ENCODE assay signal across 1 cellular context in the genomic region with DNA sequence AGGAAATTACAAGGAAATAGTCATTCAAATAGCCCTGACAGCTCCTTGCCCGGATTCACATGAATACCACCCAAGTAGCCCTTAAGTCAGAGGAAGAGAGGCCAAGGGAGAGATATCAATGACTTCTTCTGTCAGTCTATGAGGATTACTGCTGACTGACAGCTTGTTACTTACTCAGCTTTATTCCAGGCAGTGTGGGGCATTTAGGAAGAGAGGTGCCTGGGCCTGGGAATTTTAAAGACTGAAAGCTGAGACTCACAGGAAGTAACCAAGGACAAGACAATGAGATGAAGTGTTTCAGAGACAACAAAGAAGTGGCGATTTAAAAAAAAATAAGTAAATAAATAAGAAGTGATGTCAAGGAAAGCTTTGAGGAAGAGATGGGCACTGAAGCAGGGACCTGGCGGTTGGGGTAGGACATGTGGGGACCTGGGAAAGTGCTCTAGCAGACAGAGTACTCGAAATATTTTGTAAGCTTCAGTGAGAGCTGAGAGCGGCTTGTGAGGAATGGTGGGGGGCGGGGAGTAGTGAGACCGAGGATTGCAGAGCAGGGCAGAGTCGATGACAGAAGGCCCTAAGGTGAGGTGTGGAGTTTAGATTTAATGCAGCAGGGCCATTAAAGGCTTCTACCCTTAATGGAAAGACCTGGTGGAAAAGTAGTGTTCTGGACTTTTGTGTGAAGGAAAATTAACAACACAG.
TF ChIP-seq lines count a peak whose summit lies in the region.

No MANE protein-coding gene starts in this region.

TF ChIP-seq in HepG2, 621 proteins besides CTCF, POLR2A, EP300 and RAD21:
- TF ChIP-seq TAF15 (IDR thresholded peaks at IDR 0.05; ENCODE audit: low read depth, low read length, poor library complexity, severe bottlenecking) (no peak), ZNF160 (CRISPR knock-in tag; IDR thresholded peaks at IDR 0.05) (no peak), ZNF557 (CRISPR knock-in tag; IDR thresholded peaks at IDR 0.05) (no peak), CBX2 (IDR thresholded peaks at IDR 0.05; ENCODE audit: low read depth, low read length) (no peak), CBX2 (CRISPR knock-in tag; IDR thresholded peaks at IDR 0.05; ENCODE audit: low read depth) (no peak), SRY (CRISPR knock-in tag; IDR thresholded peaks at IDR 0.05) (no peak), ZNF431 (CRISPR knock-in tag; IDR thresholded peaks at IDR 0.05; ENCODE audit: borderline replicate concordance, low read depth) (no peak)
- TF ChIP-seq, protein P1, sequence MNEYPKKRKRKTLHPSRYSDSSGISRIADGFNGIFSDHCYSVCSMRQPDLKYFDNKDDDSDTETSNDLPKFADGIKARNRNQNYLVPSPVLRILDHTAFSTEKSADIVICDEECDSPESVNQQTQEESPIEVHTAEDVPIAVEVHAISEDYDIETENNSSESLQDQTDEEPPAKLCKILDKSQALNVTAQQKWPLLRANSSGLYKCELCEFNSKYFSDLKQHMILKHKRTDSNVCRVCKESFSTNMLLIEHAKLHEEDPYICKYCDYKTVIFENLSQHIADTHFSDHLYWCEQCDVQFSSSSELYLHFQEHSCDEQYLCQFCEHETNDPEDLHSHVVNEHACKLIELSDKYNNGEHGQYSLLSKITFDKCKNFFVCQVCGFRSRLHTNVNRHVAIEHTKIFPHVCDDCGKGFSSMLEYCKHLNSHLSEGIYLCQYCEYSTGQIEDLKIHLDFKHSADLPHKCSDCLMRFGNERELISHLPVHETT (CRISPR knock-in tag; conservative IDR thresholded peaks at IDR 0.05), result no peak
- TF ChIP-seq, protein P2, sequence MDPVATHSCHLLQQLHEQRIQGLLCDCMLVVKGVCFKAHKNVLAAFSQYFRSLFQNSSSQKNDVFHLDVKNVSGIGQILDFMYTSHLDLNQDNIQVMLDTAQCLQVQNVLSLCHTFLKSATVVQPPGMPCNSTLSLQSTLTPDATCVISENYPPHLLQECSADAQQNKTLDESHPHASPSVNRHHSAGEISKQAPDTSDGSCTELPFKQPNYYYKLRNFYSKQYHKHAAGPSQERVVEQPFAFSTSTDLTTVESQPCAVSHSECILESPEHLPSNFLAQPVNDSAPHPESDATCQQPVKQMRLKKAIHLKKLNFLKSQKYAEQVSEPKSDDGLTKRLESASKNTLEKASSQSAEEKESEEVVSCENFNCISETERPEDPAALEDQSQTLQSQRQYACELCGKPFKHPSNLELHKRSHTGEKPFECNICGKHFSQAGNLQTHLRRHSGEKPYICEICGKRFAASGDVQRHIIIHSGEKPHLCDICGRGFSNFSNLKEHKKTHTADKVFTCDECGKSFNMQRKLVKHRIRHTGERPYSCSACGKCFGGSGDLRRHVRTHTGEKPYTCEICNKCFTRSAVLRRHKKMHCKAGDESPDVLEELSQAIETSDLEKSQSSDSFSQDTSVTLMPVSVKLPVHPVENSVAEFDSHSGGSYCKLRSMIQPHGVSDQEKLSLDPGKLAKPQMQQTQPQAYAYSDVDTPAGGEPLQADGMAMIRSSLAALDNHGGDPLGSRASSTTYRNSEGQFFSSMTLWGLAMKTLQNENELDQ (CRISPR knock-in tag; IDR thresholded peaks at IDR 0.05; ENCODE audit: borderline replicate concordance), result no peak
